Comparison of ENCODE assay signal across 2 cellular contexts in the genomic region with DNA sequence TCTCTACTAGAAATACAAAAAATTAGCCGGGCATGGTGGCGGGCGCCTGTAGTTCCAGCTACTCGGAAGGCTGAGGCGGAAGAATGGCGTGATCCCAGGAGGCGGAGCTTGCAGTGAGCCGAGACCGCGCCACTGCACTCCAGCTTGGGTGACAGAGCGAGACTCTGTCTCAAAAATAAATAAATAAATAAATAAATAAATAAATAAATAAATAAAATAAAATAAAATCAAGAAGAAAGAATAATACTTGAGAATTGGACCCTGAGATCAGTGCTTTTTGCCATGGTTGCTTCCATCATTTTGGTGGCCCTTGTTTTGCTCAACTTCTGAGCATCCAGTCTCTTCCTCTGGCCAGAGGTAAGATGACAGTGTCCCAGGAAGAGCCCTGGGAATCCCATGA.
A peak's percentile ranks its signal among the peaks of the same experiment; 100 is the strongest.
TF ChIP-seq lines count a peak whose summit lies in the region.

No MANE protein-coding gene starts in this region.

TF ChIP-seq in HEK293, 187 proteins besides CTCF, POLR2A, EP300 and RAD21:
- TF ChIP-seq, protein P1, sequence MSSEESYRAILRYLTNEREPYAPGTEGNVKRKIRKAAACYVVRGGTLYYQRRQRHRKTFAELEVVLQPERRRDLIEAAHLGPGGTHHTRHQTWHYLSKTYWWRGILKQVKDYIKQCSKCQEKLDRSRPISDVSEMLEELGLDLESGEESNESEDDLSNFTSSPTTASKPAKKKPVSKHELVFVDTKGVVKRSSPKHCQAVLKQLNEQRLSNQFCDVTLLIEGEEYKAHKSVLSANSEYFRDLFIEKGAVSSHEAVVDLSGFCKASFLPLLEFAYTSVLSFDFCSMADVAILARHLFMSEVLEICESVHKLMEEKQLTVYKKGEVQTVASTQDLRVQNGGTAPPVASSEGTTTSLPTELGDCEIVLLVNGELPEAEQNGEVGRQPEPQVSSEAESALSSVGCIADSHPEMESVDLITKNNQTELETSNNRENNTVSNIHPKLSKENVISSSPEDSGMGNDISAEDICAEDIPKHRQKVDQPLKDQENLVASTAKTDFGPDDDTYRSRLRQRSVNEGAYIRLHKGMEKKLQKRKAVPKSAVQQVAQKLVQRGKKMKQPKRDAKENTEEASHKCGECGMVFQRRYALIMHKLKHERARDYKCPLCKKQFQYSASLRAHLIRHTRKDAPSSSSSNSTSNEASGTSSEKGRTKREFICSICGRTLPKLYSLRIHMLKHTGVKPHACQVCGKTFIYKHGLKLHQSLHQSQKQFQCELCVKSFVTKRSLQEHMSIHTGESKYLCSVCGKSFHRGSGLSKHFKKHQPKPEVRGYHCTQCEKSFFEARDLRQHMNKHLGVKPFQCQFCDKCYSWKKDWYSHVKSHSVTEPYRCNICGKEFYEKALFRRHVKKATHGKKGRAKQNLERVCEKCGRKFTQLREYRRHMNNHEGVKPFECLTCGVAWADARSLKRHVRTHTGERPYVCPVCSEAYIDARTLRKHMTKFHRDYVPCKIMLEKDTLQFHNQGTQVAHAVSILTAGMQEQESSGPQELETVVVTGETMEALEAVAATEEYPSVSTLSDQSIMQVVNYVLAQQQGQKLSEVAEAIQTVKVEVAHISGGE (tag by site-specific recombination; conservative IDR thresholded peaks at IDR 0.05; ENCODE audit: low read depth): peak; percentile 53; the same call in 1 of the 2 replicates
- peak; percentile 37 for TF ChIP-seq ZNF426 (tag by site-specific recombination; IDR thresholded peaks at IDR 0.05)
- peak; percentile 24 for TF ChIP-seq ZNF555 (tag by site-specific recombination; conservative IDR thresholded peaks at IDR 0.05)
- TF ChIP-seq ZNF394 (tag by site-specific recombination; IDR thresholded peaks at IDR 0.05; ENCODE audit: borderline replicate concordance): peak; percentile 41; the same call in 1 of the 2 replicates
- TF ChIP-seq, protein P2, sequence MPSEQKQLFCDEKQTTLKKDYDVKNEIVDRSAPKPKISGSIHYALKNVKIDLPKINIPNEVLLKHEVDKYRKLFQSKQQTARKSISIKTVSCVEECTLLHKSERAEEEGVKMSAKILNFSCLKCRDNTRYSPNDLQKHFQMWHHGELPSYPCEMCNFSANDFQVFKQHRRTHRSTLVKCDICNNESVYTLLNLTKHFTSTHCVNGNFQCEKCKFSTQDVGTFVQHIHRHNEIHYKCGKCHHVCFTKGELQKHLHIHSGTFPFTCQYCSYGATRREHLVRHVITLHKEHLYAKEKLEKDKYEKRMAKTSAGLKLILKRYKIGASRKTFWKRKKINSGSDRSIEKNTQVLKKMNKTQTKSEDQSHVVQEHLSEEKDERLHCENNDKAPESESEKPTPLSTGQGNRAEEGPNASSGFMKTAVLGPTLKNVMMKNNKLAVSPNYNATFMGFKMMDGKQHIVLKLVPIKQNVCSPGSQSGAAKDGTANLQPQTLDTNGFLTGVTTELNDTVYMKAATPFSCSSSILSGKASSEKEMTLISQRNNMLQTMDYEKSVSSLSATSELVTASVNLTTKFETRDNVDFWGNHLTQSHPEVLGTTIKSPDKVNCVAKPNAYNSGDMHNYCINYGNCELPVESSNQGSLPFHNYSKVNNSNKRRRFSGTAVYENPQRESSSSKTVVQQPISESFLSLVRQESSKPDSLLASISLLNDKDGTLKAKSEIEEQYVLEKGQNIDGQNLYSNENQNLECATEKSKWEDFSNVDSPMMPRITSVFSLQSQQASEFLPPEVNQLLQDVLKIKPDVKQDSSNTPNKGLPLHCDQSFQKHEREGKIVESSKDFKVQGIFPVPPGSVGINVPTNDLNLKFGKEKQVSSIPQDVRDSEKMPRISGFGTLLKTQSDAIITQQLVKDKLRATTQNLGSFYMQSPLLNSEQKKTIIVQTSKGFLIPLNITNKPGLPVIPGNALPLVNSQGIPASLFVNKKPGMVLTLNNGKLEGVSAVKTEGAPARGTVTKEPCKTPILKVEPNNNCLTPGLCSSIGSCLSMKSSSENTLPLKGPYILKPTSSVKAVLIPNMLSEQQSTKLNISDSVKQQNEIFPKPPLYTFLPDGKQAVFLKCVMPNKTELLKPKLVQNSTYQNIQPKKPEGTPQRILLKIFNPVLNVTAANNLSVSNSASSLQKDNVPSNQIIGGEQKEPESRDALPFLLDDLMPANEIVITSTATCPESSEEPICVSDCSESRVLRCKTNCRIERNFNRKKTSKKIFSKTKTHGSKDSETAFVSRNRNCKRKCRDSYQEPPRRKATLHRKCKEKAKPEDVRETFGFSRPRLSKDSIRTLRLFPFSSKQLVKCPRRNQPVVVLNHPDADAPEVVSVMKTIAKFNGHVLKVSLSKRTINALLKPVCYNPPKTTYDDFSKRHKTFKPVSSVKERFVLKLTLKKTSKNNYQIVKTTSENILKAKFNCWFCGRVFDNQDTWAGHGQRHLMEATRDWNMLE (tag by site-specific recombination; conservative IDR thresholded peaks at IDR 0.05; ENCODE audit: low read depth): peak; percentile 50; the same call in 1 of the 2 replicates

TF ChIP-seq in K562, 482 proteins besides CTCF, POLR2A, EP300 and RAD21:
- TF ChIP-seq, protein P3, sequence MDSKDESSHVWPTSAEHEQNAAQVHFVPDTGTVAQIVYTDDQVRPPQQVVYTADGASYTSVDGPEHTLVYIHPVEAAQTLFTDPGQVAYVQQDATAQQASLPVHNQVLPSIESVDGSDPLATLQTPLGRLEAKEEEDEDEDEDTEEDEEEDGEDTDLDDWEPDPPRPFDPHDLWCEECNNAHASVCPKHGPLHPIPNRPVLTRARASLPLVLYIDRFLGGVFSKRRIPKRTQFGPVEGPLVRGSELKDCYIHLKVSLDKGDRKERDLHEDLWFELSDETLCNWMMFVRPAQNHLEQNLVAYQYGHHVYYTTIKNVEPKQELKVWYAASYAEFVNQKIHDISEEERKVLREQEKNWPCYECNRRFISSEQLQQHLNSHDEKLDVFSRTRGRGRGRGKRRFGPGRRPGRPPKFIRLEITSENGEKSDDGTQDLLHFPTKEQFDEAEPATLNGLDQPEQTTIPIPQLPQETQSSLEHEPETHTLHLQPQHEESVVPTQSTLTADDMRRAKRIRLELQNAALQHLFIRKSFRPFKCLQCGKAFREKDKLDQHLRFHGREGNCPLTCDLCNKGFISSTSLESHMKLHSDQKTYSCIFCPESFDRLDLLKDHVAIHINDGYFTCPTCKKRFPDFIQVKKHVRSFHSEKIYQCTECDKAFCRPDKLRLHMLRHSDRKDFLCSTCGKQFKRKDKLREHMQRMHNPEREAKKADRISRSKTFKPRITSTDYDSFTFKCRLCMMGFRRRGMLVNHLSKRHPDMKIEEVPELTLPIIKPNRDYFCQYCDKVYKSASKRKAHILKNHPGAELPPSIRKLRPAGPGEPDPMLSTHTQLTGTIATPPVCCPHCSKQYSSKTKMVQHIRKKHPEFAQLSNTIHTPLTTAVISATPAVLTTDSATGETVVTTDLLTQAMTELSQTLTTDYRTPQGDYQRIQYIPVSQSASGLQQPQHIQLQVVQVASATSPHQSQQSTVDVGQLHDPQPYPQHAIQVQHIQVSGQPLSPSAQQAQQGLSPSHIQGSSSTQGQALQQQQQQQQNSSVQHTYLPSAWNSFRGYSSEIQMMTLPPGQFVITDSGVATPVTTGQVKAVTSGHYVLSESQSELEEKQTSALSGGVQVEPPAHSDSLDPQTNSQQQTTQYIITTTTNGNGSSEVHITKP (IDR thresholded peaks at IDR 0.05; ENCODE audit: partially characterized antibody): peak; percentile 79
